In the genomic region with DNA sequence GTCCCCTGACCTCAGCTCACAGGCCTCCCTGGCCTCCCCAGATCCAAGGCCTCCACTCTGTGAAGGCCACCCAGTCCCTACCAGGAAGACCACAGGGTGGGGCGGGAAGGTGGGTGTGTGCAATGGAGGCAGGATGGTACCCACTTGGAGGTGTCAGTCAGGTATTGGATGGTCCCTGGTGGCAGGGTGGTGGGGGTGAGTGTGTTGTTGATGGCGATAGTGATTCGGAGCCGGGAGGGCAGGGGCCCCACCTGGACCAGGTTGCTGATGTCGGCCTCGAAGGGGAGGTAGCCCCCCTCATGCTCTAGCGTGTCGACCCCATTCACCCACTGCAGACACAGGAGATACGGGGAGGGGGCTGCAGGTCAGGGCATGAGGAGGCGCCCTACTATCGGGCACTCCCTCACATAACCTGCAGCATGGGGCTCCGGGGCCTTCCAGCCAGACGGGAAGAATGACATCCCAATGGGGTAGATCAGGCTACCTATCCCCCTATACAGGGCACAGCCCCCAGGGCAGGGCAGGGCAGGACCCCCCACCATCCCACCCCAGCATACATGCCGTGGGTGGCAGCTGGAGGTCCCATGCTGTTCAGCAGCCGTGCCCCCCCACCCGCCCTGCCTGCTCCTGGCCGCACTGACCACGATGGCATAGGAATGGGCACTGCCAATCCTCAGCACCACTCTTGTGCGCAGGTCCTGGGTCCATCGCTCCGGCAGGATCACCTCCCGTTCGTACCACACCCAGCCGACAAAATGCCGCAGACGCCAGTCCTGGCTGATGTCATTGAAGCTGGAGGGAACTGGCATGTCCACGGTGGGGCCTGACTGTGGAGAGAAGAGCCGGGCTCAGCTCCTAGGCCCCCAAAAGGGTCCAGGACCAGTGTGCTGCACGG, we compare ENCODE assay signal across 9 cellular contexts. TPM values are rescaled to one million over a fixed set of nuclear protein-coding genes. Genes with fewer than 3 reads are reported as not detected.
A peak's percentile ranks its signal among the peaks of the same experiment; 100 is the strongest.
DNase-seq lines count a peak whose midpoint lies in the region; ATAC-seq and TF ChIP-seq lines count a peak whose summit lies in the region.
"Had no signal": no experiment of that assay in that cellular context is flagged by ENCODE, and none has a peak within 500 bp of the region (broad histone marks: within the 10 kb centered on the region; RNA-seq: fewer than 3 reads in every experiment).

No MANE protein-coding gene starts in this region.

- no peaks in the 10 kb centered on the region for H3K27me3 ChIP-seq in subcutaneous abdominal adipose tissue (ENCODE audit: control insufficient read depth in 5 of 5, insufficient read depth in 4 of 5, low read length in 5 of 5)
- H3K27me3 ChIP-seq: MG63 had no signal

- TF ChIP-seq CTCF in activated B cell treated with CpG ODN at 0.5 μM for 24 hours (IDR thresholded peaks at IDR 0.05): no peak

- H3K9ac ChIP-seq in subcutaneous abdominal adipose tissue (ENCODE audit: low read length in 5 of 5): peak overlapping the region in 1 of 5 donors; percentile 53

- H3K27ac ChIP-seq in subcutaneous abdominal adipose tissue (ENCODE audit: low read depth, low read length): peak overlapping the region; percentile 57

- H3K4me1 ChIP-seq in subcutaneous abdominal adipose tissue (ENCODE audit: control insufficient read depth in 5 of 5, insufficient read depth in 5 of 5, low read length in 5 of 5): peaks cover 6 to 25% (median 19%) of the 10 kb centered on the region in 5 donors

- H3K9me3 ChIP-seq in subcutaneous abdominal adipose tissue (ENCODE audit: control insufficient read depth in 5 of 5, low read length in 5 of 5): no peaks in the 10 kb centered on the region
- H3K9me3 ChIP-seq: MG63 had no signal

- H3K27me3 Mint-ChIP-seq in activated naive CD4-positive, alpha-beta T cell treated with anti-CD3 and anti-CD28 coated beads for 36 hours (ENCODE audit: low read depth): no peaks in the 10 kb centered on the region
- H3K27me3 Mint-ChIP-seq in activated B cell treated with CpG ODN at 0.5 μM for 24 hours: no peaks in the 10 kb centered on the region

- no peak overlapping the region for H3K27ac Mint-ChIP-seq in activated naive CD4-positive, alpha-beta T cell treated with anti-CD3 and anti-CD28 coated beads for 36 hours
- H3K27ac Mint-ChIP-seq in activated B cell treated with CpG ODN at 0.5 μM for 24 hours: no peak overlapping the region

- H3K9me3 Mint-ChIP-seq in activated naive CD4-positive, alpha-beta T cell treated with anti-CD3 and anti-CD28 coated beads for 36 hours: no peaks in the 10 kb centered on the region
- no peaks in the 10 kb centered on the region for H3K9me3 Mint-ChIP-seq in activated B cell treated with CpG ODN at 0.5 μM for 24 hours

- peaks cover 0 to 31% (median 23%) of the 10 kb centered on the region in 5 donors for H3K36me3 ChIP-seq in subcutaneous abdominal adipose tissue (ENCODE audit: control insufficient read depth in 5 of 5, insufficient read depth in 5 of 5, low read length in 5 of 5)
- H3K36me3 ChIP-seq: MG63 had no signal

- peak overlapping the region; percentile 87 for H3K4me3 Mint-ChIP-seq in activated naive CD4-positive, alpha-beta T cell treated with anti-CD3 and anti-CD28 coated beads for 36 hours
- H3K4me3 Mint-ChIP-seq in activated B cell treated with CpG ODN at 0.5 μM for 24 hours: peak overlapping the region; percentile 79

- peak overlapping the region in 3 of 5 donors; percentile 75 to 79 (median 76) for H3K4me3 ChIP-seq in subcutaneous abdominal adipose tissue (ENCODE audit: low read depth in 1 of 5, low read length in 5 of 5)

- POLR2A ChIA-PET in activated B cell treated with CpG ODN at 0.5 μM for 24 hours (lab: Charles Lee): no interaction called here

- intact Hi-C loops in activated naive CD4-positive, alpha-beta T cell treated with anti-CD3 and anti-CD28 coated beads for 36 hours (cut with micrococcal nuclease): loop anchor here (2.0 kb wide), 1 partner anchor 865 kb away; no protein-coding TSS in a partner anchor
- intact Hi-C loops in activated B cell treated with CpG ODN at 0.5 μM for 24 hours (cut with micrococcal nuclease): loop anchor here (5.0 to 10.0 kb wide), 3 partner anchors 208 to 1673 kb away; a partner anchor contains a TSS

- no peak for ATAC-seq in activated B cell treated with CpG ODN at 0.5 μM for 24 hours (ENCODE audit: low read depth)
- no peak for ATAC-seq in left lobe of liver
- no peak for ATAC-seq in HG03108 (IDR thresholded peaks at IDR 0.05; ENCODE audit: unreplicated experiment)

- DNase-seq in activated naive CD4-positive, alpha-beta T cell treated with anti-CD3 and anti-CD28 coated beads for 36 hours: no peak
- DNase-seq in activated naive CD4-positive, alpha-beta T cell (lab: John Stamatoyannopoulos, UW): no peak
- DNase-seq in activated B cell treated with CpG ODN at 0.5 μM for 24 hours (no peak), left lobe of liver (ENCODE audit: low spot score) (peak; percentile 42), DMS 273 (lab: John Stamatoyannopoulos, UW; ENCODE audit: unreplicated experiment) (no peak), NCI-H446 treated with DMSO at 0.1 percent for 48 hours (lab: John Stamatoyannopoulos, UW) (no peak)
- DNase-seq: MG63 had no signal

- CTCF ChIA-PET in activated naive CD4-positive, alpha-beta T cell treated with anti-CD3 and anti-CD28 coated beads for 36 hours (lab: Charles Lee): no interaction called here
- CTCF ChIA-PET in activated B cell treated with CpG ODN at 0.5 μM for 24 hours (lab: Charles Lee): no interaction called here

- H3K36me3 Mint-ChIP-seq in activated naive CD4-positive, alpha-beta T cell treated with anti-CD3 and anti-CD28 coated beads for 36 hours (ENCODE audit: low read depth): peaks cover 14% of the 10 kb centered on the region
- peaks cover 22% of the 10 kb centered on the region for H3K36me3 Mint-ChIP-seq in activated B cell treated with CpG ODN at 0.5 μM for 24 hours (ENCODE audit: low read depth)

- peaks cover 8% of the 10 kb centered on the region for H3K4me1 Mint-ChIP-seq in activated naive CD4-positive, alpha-beta T cell treated with anti-CD3 and anti-CD28 coated beads for 36 hours (ENCODE audit: low read depth)
- H3K4me1 Mint-ChIP-seq in activated B cell treated with CpG ODN at 0.5 μM for 24 hours: peaks cover 19% of the 10 kb centered on the region

RNA-seq across cellular contexts. Expression of a gene that starts 2.2 kb away (rescaled TPM):
- 10 to 100 TPM; 42.8 to 44.0 TPM for total RNA-seq in activated naive CD4-positive, alpha-beta T cell treated with anti-CD3 and anti-CD28 coated beads for 36 hours
- total RNA-seq in activated B cell treated with CpG ODN at 0.5 μM for 24 hours (33.6 and 40.8 TPM in 2 replicates), left lobe of liver (64.2 TPM)
